8 cellular contexts compared by ENCODE assay signal in the genomic region with DNA sequence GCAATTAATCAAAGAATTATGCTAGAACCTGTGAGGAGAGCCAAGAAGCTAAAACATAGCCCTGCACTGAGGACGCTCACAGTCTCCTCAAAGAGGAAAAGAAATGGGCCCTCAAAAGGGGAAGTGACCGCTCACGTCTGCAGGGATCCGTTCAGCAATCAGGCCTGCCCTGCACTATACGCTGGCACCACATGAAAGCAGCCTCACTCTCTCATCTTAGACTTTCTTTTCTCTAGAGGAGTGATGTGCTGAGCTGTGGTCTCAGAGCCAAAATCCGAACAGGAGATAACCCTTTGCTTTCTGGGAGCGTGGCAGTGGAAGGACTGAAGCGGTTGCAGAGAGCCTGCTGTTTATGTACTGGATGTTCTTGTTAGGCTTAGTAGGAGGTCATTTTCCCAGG. TPM values are rescaled to one million over a fixed set of nuclear protein-coding genes. Genes with fewer than 3 reads are reported as not detected.
DNase-seq lines count a peak whose midpoint lies in the region; ATAC-seq and TF ChIP-seq lines count a peak whose summit lies in the region.

No MANE protein-coding gene starts in this region.

- POLR2A ChIA-PET in activated CD4-positive, alpha-beta memory T cell treated with anti-CD3 and anti-CD28 coated beads, Interleukin-2, amount 10 ng/mL, durations not matched to agents 7 days and 5 days (lab: Charles Lee): interaction anchor here (0.8 to 13.4 kb wide), 8 partner anchors 8 to 255 kb away, joined by 3 to 448 read pairs (median 6); partner anchors contain the start of genes ANKRD16, FBH1, GDI2 and IL2RA

- no peak overlapping the region for H3K4me3 ChIP-seq in coronary artery

- H3K4me3 Mint-ChIP-seq in activated T-cell treated with anti-CD3 and anti-CD28 coated beads, Interleukin-2, amount 50 U/mL, for 4 hours: peak overlapping the region; percentile 37
- H3K4me3 Mint-ChIP-seq in activated CD4-positive, alpha-beta memory T cell treated with anti-CD3 and anti-CD28 coated beads, Interleukin-2, amount 10 ng/mL, durations not matched to agents 7 days and 5 days: peak overlapping the region; percentile 67

- CTCF ChIA-PET in activated CD4-positive, alpha-beta memory T cell treated with anti-CD3 and anti-CD28 coated beads, Interleukin-2, amount 10 ng/mL, durations not matched to agents 7 days and 5 days (lab: Charles Lee): interaction anchor here (0.9 to 11.2 kb wide), 6 partner anchors 13 to 30 kb away, joined by 3 to 138 read pairs (median 6); no protein-coding TSS in a partner anchor

- H3K36me3 Mint-ChIP-seq in activated T-cell treated with anti-CD3 and anti-CD28 coated beads, Interleukin-2, amount 50 U/mL, for 4 hours (ENCODE audit: insufficient read depth): peaks cover 3% of the 10 kb centered on the region
- peaks cover 11% of the 10 kb centered on the region for H3K36me3 Mint-ChIP-seq in activated CD4-positive, alpha-beta memory T cell treated with anti-CD3 and anti-CD28 coated beads, Interleukin-2, amount 10 ng/mL, durations not matched to agents 7 days and 5 days (ENCODE audit: low read depth)

- ATAC-seq in activated T-cell treated with anti-CD3 and anti-CD28 coated beads, Interleukin-2, amount 50 U/mL, for 4 hours: peak in 1 of 2 donors; percentile 36
- ATAC-seq in HG03354 (IDR thresholded peaks at IDR 0.05; ENCODE audit: poor library complexity, severe bottlenecking, unreplicated experiment) (peak; percentile 55), GM21619 (IDR thresholded peaks at IDR 0.05; ENCODE audit: unreplicated experiment) (no peak)
- ATAC-seq in stimulated activated naive CD8-positive, alpha-beta T cell treated with anti-CD3 and anti-CD28 coated beads, Interleukin-15, Interleukin-2, amounts not matched to agents 100 U/mL and 50 U/mL, for 24 hours: peak; percentile 16

- peaks cover 87% of the 10 kb centered on the region for H3K4me1 Mint-ChIP-seq in activated T-cell treated with anti-CD3 and anti-CD28 coated beads, Interleukin-2, amount 50 U/mL, for 4 hours (ENCODE audit: low read depth)
- peaks cover 97% of the 10 kb centered on the region for H3K4me1 Mint-ChIP-seq in activated CD4-positive, alpha-beta memory T cell treated with anti-CD3 and anti-CD28 coated beads, Interleukin-2, amount 10 ng/mL, durations not matched to agents 7 days and 5 days

- no peak for DNase-seq in activated T-cell treated with anti-CD3 and anti-CD28 coated beads, Interleukin-2, amount 50 U/mL, for 4 hours
- DNase-seq in activated T-cell treated with anti-CD3 and anti-CD28 coated beads, Interleukin-2, amount 50 U/mL, for 1 hour: no peak
- peak; percentile 50 for DNase-seq in activated CD4-positive, alpha-beta memory T cell treated with anti-CD3 and anti-CD28 coated beads, Interleukin-2, amount 10 ng/mL, durations not matched to agents 7 days and 5 days
- peak; percentile 56 for DNase-seq in stimulated activated naive CD8-positive, alpha-beta T cell treated with anti-CD3 and anti-CD28 coated beads, Interleukin-15, Interleukin-2, amounts not matched to agents 100 U/mL and 50 U/mL, for 24 hours
- DNase-seq in coronary artery (ENCODE audit: low spot score) (no peak), G401 (ENCODE audit: low spot score) (no peak)

- H3K9me3 Mint-ChIP-seq in activated T-cell treated with anti-CD3 and anti-CD28 coated beads, Interleukin-2, amount 50 U/mL, for 4 hours: no peaks in the 10 kb centered on the region
- peaks cover 6% of the 10 kb centered on the region for H3K9me3 Mint-ChIP-seq in activated CD4-positive, alpha-beta memory T cell treated with anti-CD3 and anti-CD28 coated beads, Interleukin-2, amount 10 ng/mL, durations not matched to agents 7 days and 5 days

- no peak overlapping the region for H3K27ac ChIP-seq in coronary artery

- no peaks in the 10 kb centered on the region for H3K27me3 Mint-ChIP-seq in activated T-cell treated with anti-CD3 and anti-CD28 coated beads, Interleukin-2, amount 50 U/mL, for 4 hours (ENCODE audit: low read depth)
- no peaks in the 10 kb centered on the region for H3K27me3 Mint-ChIP-seq in activated CD4-positive, alpha-beta memory T cell treated with anti-CD3 and anti-CD28 coated beads, Interleukin-2, amount 10 ng/mL, durations not matched to agents 7 days and 5 days

- in situ Hi-C loops in G401 (cut with HindIII; ENCODE audit: low sequenced_read_pairs): no loop called here

- TF ChIP-seq CTCF in coronary artery (IDR thresholded peaks at IDR 0.05): no peak

- peak overlapping the region; percentile 96 for H3K27ac Mint-ChIP-seq in activated CD4-positive, alpha-beta memory T cell treated with anti-CD3 and anti-CD28 coated beads, Interleukin-2, amount 10 ng/mL, durations not matched to agents 7 days and 5 days

RNA-seq across cellular contexts. Expression of gene IL2RA, which starts 6.3 kb away (rescaled TPM):
- 100 to 1,000 TPM; 639 to 698 (median 653) TPM for total RNA-seq in activated T-cell treated with anti-CD3 and anti-CD28 coated beads, Interleukin-2, amount 50 U/mL, for 4 hours
- 100 to 1,000 TPM; 437 to 446 TPM for total RNA-seq in activated CD4-positive, alpha-beta memory T cell treated with anti-CD3 and anti-CD28 coated beads, Interleukin-2, amount 10 ng/mL, durations not matched to agents 7 days and 5 days
- not detected in 2 replicates for total RNA-seq in G401 (2014; rRNA removed; shearing (Covaris generic))

RNA-seq across cellular contexts. Expression of gene RBM17, which starts 20.4 kb away (rescaled TPM):
- 100 to 1,000 TPM; 231 to 261 (median 237) TPM for total RNA-seq in activated T-cell treated with anti-CD3 and anti-CD28 coated beads, Interleukin-2, amount 50 U/mL, for 4 hours
- total RNA-seq in activated CD4-positive, alpha-beta memory T cell treated with anti-CD3 and anti-CD28 coated beads, Interleukin-2, amount 10 ng/mL, durations not matched to agents 7 days and 5 days: 100 to 1,000 TPM; 155 to 157 TPM
- 28.6 and 41.9 TPM in 2 replicates for total RNA-seq in G401 (2014; rRNA removed; shearing (Covaris generic))

Comparison
In these comparisons a context has a peak if more than half of its experiments do, and no peak if none do; other contexts are left out.
1. DNase-seq: peak in activated CD4-positive, alpha-beta memory T cell treated with anti-CD3 and anti-CD28 coated beads, Interleukin-2, amount 10 ng/mL, durations not matched to agents 7 days and 5 days (single experiment) and stimulated activated naive CD8-positive, alpha-beta T cell treated with anti-CD3 and anti-CD28 coated beads, Interleukin-15, Interleukin-2, amounts not matched to agents 100 U/mL and 50 U/mL, for 24 hours (single experiment); none in activated T-cell treated with anti-CD3 and anti-CD28 coated beads, Interleukin-2, amount 50 U/mL, for 4 hours (single experiment), activated T-cell treated with anti-CD3 and anti-CD28 coated beads, Interleukin-2, amount 50 U/mL, for 1 hour (single experiment), coronary artery (single experiment) and G401 (single experiment).
2. RNA of gene IL2RA, which starts 6.3 kb away (total RNA-seq): 639 to 698 TPM in activated T-cell treated with anti-CD3 and anti-CD28 coated beads, Interleukin-2, amount 50 U/mL, for 4 hours and 437 to 446 TPM in activated CD4-positive, alpha-beta memory T cell treated with anti-CD3 and anti-CD28 coated beads, Interleukin-2, amount 10 ng/mL, durations not matched to agents 7 days and 5 days; not detected in G401; every median in the first group is over 100 times any median in the second.